ENCODE assay signal across 8 cellular contexts in the genomic region with DNA sequence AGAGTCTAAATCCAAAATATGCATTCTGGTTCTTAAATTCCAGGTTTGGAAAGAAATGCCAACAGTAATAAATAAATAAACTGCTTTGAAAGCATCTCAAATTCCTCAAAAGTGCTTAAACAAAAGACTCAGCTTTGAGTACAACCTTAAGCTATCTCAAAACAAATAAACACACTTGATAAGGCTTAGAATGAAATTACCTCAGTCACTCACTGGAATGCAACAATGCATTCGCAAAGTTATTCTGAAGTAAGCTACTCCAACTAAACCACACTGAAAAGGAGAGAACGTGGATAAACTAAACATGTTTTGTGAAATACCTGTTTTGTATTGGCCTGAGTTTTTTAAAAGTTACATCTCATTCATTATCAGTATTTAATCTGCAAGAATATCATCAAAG. TPM values are rescaled to one million over a fixed set of nuclear protein-coding genes. Genes with fewer than 3 reads are reported as not detected.
DNase-seq lines count a peak whose midpoint lies in the region; ATAC-seq, FAIRE-seq and TF ChIP-seq lines count a peak whose summit lies in the region.

No MANE protein-coding gene starts in this region.

- no peak for ATAC-seq in Right ventricle myocardium inferior
- ATAC-seq in HepG2: no peak

- H3K9ac ChIP-seq in astrocyte (ENCODE audit: low read length) (peak overlapping the region; percentile 90), HepG2 (ENCODE audit: insufficient read depth, low read depth, low read length) (peak overlapping the region; percentile 75)

- peak overlapping the region; percentile 92 for H3K4me3 Mint-ChIP-seq in astrocyte (ENCODE audit: unreplicated experiment)

- TF ChIP-seq CTCF in cardiac muscle cell (IDR thresholded peaks at IDR 0.05; ENCODE audit: low read depth, low read length) (no peak), astrocyte (IDR thresholded peaks at IDR 0.05; ENCODE audit: insufficient read depth, low read depth, low read length) (no peak), HepG2 (CRISPR knock-in tag; IDR thresholded peaks at IDR 0.05) (no peak), uterus (IDR thresholded peaks at IDR 0.05) (no peak)

- H3K4me2 ChIP-seq in astrocyte (ENCODE audit: low read length): peak overlapping the region; percentile 94
- peak overlapping the region; percentile 83 for H3K4me2 ChIP-seq in HepG2 (ENCODE audit: low read depth, low read length)

- DNase-seq in cardiac muscle cell (ENCODE audit: low read depth in 1 of 2, low spot score in 1 of 2) (peak in 1 of 2 donors; percentile 60), Right ventricle myocardium inferior (ENCODE audit: missing footprints) (no peak), astrocyte (ENCODE audit: low read depth) (peak; percentile 85), HepG2 (ENCODE audit: low spot score) (peak; percentile 73), uterus (no peak), ureter (ENCODE audit: low spot score) (no peak), anterior cingulate cortex (lab: John Stamatoyannopoulos, UW) (no peak), iPS-NIHi7 (ENCODE audit: extremely low spot score) (no peak)

- FAIRE-seq in astrocyte (lab: Jason Lieb, UNC) (no peak), HepG2 (lab: Jason Lieb, UNC) (no peak)

- no peak for TF ChIP-seq RAD21 in HepG2 (CRISPR knock-in tag; IDR thresholded peaks at IDR 0.05)

- no peaks in the 10 kb centered on the region for H3K36me3 Mint-ChIP-seq in astrocyte (ENCODE audit: low read depth, unreplicated experiment)

- intact Hi-C loops in Right ventricle myocardium inferior (cut with DNase I): loop anchor here (5.0 kb wide), 1 partner anchor 76 kb away; a partner anchor contains a TSS
- intact Hi-C loops in HepG2 (cut with micrococcal nuclease; ENCODE audit: unreplicated experiment): loop anchor here (1.0 to 10.0 kb wide), 7 partner anchors 11 to 524 kb away; a partner anchor contains a TSS
- intact Hi-C loops in uterus (cut with DNase I; ENCODE audit: low total_unique reads): no loop called here

- H3K27ac ChIP-seq in cardiac muscle cell: peak overlapping the region; percentile 94
- peak overlapping the region; percentile 84 for H3K27ac ChIP-seq in astrocyte (ENCODE audit: low read depth, low read length)
- peak overlapping the region; percentile 77 for H3K27ac ChIP-seq in HepG2 (ENCODE audit: extremely low read length, insufficient read depth, low read length)
- H3K27ac ChIP-seq in uterus: peak overlapping the region; percentile 90 to 93

- no peaks in the 10 kb centered on the region for H3K9me3 Mint-ChIP-seq in astrocyte (ENCODE audit: unreplicated experiment)

- CTCF ChIA-PET in HepG2 (lab: Yijun Ruan, JAX; ENCODE audit: low intra/inter-chr PET ratio, low total read pairs): interaction anchor here (2.2 kb wide), 1 partner anchor 37 kb away, joined by 9 read pairs; no protein-coding TSS in a partner anchor

- H3K4me1 Mint-ChIP-seq in astrocyte (ENCODE audit: low read depth, unreplicated experiment): peaks cover 8% of the 10 kb centered on the region

- H3K27me3 ChIP-seq in cardiac muscle cell (no peaks in the 10 kb centered on the region), astrocyte (ENCODE audit: insufficient read depth, low read length) (no peaks in the 10 kb centered on the region), HepG2 (ENCODE audit: control insufficient read depth in 1 of 2, insufficient read depth in 2 of 2, low read length in 2 of 2) (no peaks in the 10 kb centered on the region; a peak in 1 of 5 replicates), uterus (no peaks in the 10 kb centered on the region)

- TF ChIP-seq POLR2A in HepG2 (IDR thresholded peaks at IDR 0.05; ENCODE audit: insufficient read depth in 1 of 2, low read depth in 2 of 2, low read length in 2 of 2) (peak in 1 of 2 experiments; percentile 70; a peak in 2 of 4 replicates), uterus (IDR thresholded peaks at IDR 0.05) (no peak)

- POLR2A ChIA-PET in HepG2 (lab: Yijun Ruan, JAX): interaction anchor here (0.9 to 5.9 kb wide), 16 partner anchors 9 to 522 kb away, joined by 3 to 65 read pairs (median 6); a partner anchor contains a TSS

- BruUV-seq in HepG2 (replicated peaks; lab: Mats Ljungman, UMichigan): no TSS peak

- peaks cover 15% of the 10 kb centered on the region for H3K4me1 ChIP-seq in cardiac muscle cell (ENCODE audit: low read depth)
- H3K4me1 ChIP-seq in astrocyte (ENCODE audit: insufficient read depth, low read length): peaks cover 14% of the 10 kb centered on the region
- peaks cover 66% of the 10 kb centered on the region for H3K4me1 ChIP-seq in HepG2 (ENCODE audit: insufficient read depth, low read length)
- peaks cover 0 to 5% of the 10 kb centered on the region in 2 donors for H3K4me1 ChIP-seq in uterus

- no peaks in the 10 kb centered on the region for H3K27me3 Mint-ChIP-seq in astrocyte (ENCODE audit: low read depth, unreplicated experiment)

- peak overlapping the region; percentile 97 for H3K27ac Mint-ChIP-seq in astrocyte (ENCODE audit: unreplicated experiment)

- in situ Hi-C loops in HepG2 (cut with HindIII; ENCODE audit: extremely low pct_ligation_motif_present, low pct_unique_long_range_greater_than_20kb): loop anchor here (5.0 to 25.0 kb wide), 2 partner anchors 36 to 424 kb away; no protein-coding TSS in a partner anchor

- peaks cover 38% of the 10 kb centered on the region for H4K20me1 ChIP-seq in astrocyte (ENCODE audit: insufficient read depth, low read length)
- peaks cover 36% of the 10 kb centered on the region for H4K20me1 ChIP-seq in HepG2 (ENCODE audit: insufficient read depth, low read length)

- H3K9me3 ChIP-seq in cardiac muscle cell (ENCODE audit: low read depth): no peaks in the 10 kb centered on the region
- H3K9me3 ChIP-seq in astrocyte (ENCODE audit: insufficient read depth, low read depth, low read length): no peaks in the 10 kb centered on the region
- H3K9me3 ChIP-seq in HepG2 (ENCODE audit: low read length): no peaks in the 10 kb centered on the region
- no peaks in the 10 kb centered on the region for H3K9me3 ChIP-seq in uterus

- TF ChIP-seq EP300 in HepG2 (IDR thresholded peaks at IDR 0.05; ENCODE audit: low read depth in 2 of 2, low read length in 2 of 2) (peak in 1 of 2 experiments; percentile 39; a peak in 1 of 4 replicates), HepG2 (CRISPR knock-in tag; IDR thresholded peaks at IDR 0.05; ENCODE audit: borderline replicate concordance) (no peak)

- H3K36me3 ChIP-seq in cardiac muscle cell (peaks cover 7% of the 10 kb centered on the region), astrocyte (ENCODE audit: insufficient read depth, low read length) (no peaks in the 10 kb centered on the region), HepG2 (replicated peaks in 1 of 2; ENCODE audit: control insufficient read depth in 1 of 2, insufficient read depth in 2 of 2, low read length in 2 of 2) (peaks cover 0 to 12% of the 10 kb centered on the region in 2 experiments; a peak in 3 of 5 replicates), uterus (no peaks in the 10 kb centered on the region)

- 2% methylated on average over 2 of the region's 2 CpGs for WGBS in HepG2 (ENCODE audit: low lambda C conversion rate)

- H3K4me3 ChIP-seq in cardiac muscle cell (peak overlapping the region; percentile 73), astrocyte (ENCODE audit: insufficient read depth, low read depth, low read length) (peak overlapping the region; percentile 96), HepG2 (replicated peaks in 1 of 3; ENCODE audit: insufficient read depth in 1 of 3, low read depth in 2 of 3, low read length in 3 of 3) (peak overlapping the region; percentile 68 to 94 (median 73); a peak in 5 of 6 replicates), uterus (peak overlapping the region; percentile 45 to 76)

- H3K79me2 ChIP-seq in astrocyte (ENCODE audit: insufficient read depth, low read length) (peaks cover 53% of the 10 kb centered on the region), HepG2 (ENCODE audit: insufficient read depth, low read length) (peaks cover 48% of the 10 kb centered on the region)

- H2AFZ ChIP-seq in astrocyte (ENCODE audit: low read depth, low read length): no peak overlapping the region
- no peak overlapping the region for H2AFZ ChIP-seq in HepG2 (ENCODE audit: low read length)

TF ChIP-seq in HepG2, 621 proteins besides CTCF, POLR2A, EP300 and RAD21 (continues in another document):
- TF ChIP-seq FOXA1 (IDR thresholded peaks at IDR 0.05) (no peak), FOXA1 (CRISPR knock-in tag; IDR thresholded peaks at IDR 0.05) (peak; percentile 46; the same call in 1 of the 2 replicates), ATF7 (IDR thresholded peaks at IDR 0.05) (no peak), ATF7 (CRISPR knock-in tag; IDR thresholded peaks at IDR 0.05) (no peak)

RNA-seq across cellular contexts. Expression of a gene that starts 1.2 kb away (rescaled TPM):
- total RNA-seq in cardiac muscle cell (12.5 and 17.2 TPM in 2 replicates), Right ventricle myocardium inferior (18.8 TPM), astrocyte (23.5 and 26.6 TPM in 2 replicates), HepG2 (2016; rRNA removed; fragmentation: Illumina TruSeq; extraction: Trizol) (19.1 and 26.6 TPM in 2 replicates), uterus (10 to 100 TPM in 3 of 4 donors, 1 to 10 TPM in 1; 6.9 to 34.1 (median 28.4) TPM), ureter (26.8 TPM)
- polyA plus RNA-seq in cardiac muscle cell (38.0 and 40.1 TPM in 2 replicates), HepG2 (2011; rRNA removed) (71.7 and 86.1 TPM in 2 replicates)
- 6.3 and 6.7 TPM in 2 replicates for total RNA-seq in HepG2 (2016; cell fraction: cytosol; rRNA removed; fragmentation: Illumina TruSeq; extraction: Trizol; ENCODE audit: low read depth)
- 21.4 and 27.7 TPM in 2 replicates for total RNA-seq in HepG2 (2016; cell fraction: insoluble cytoplasmic fraction; rRNA removed; fragmentation: Illumina TruSeq; extraction: Trizol)
- 21.8 and 22.7 TPM in 2 replicates for total RNA-seq in HepG2 (2016; cell fraction: membrane; rRNA removed; fragmentation: Illumina TruSeq; extraction: Trizol)
- 17.5 and 18.0 TPM in 2 replicates for total RNA-seq in HepG2 (2016; cell fraction: nucleus; rRNA removed; fragmentation: Illumina TruSeq; extraction: Trizol)
- 77.8 and 91.0 TPM in 2 replicates for polyA plus RNA-seq in HepG2 (2011; cell fraction: cytosol; rRNA removed)
- polyA plus RNA-seq in HepG2 (2011; cell fraction: nucleus; rRNA removed): 27.9 and 29.6 TPM in 2 replicates
- polyA plus RNA-seq in HepG2 (2012): 81.4 and 85.6 TPM in 2 replicates
- 19.6 and 23.2 TPM in 2 replicates for polyA plus RNA-seq in HepG2 (2016; cell fraction: cytosol; fragmentation: Illumina TruSeq; extraction: Trizol; ENCODE audit: low read depth)
- polyA plus RNA-seq in HepG2 (2016; cell fraction: insoluble cytoplasmic fraction; fragmentation: Illumina TruSeq; extraction: Trizol; ENCODE audit: low read depth): 98.4 and 103 TPM in 2 replicates
- polyA plus RNA-seq in HepG2 (2016; cell fraction: membrane; fragmentation: Illumina TruSeq; extraction: Trizol; ENCODE audit: low read depth): 54.7 and 54.8 TPM in 2 replicates
- 83.9 and 93.7 TPM in 2 replicates for polyA plus RNA-seq in HepG2 (2016; cell fraction: nucleus; fragmentation: Illumina TruSeq; extraction: Trizol; ENCODE audit: insufficient read depth, low read depth)
- 56.5 and 79.5 TPM in 2 replicates for polyA minus RNA-seq in HepG2 (2011; rRNA and poly(A)+ RNA removed; ENCODE audit: low replicate concordance)
- polyA minus RNA-seq in HepG2 (2011; cell fraction: cytosol; rRNA and poly(A)+ RNA removed): 35.3 and 39.6 TPM in 2 replicates
- polyA minus RNA-seq in HepG2 (2011; cell fraction: nucleus; rRNA and poly(A)+ RNA removed): 15.4 and 17.6 TPM in 2 replicates

Comparison
In these comparisons a context has a peak if more than half of its experiments do, and no peak if none do; other contexts are left out.
1. DNase-seq: peak in astrocyte (single experiment) and HepG2 (single experiment); none in Right ventricle myocardium inferior (single experiment), uterus (0 of 2), ureter (single experiment), anterior cingulate cortex (0 of 58) and iPS-NIHi7 (single experiment).
2. Peak in every context shown above with its lines, with median percentiles within 50 percentile points of each other: H3K27ac ChIP-seq and H3K4me3 ChIP-seq.